8 cellular contexts compared by ENCODE assay signal in genomic region chr16:67719778-67720144, GRCh38. TPM values are rescaled to one million over a fixed set of nuclear protein-coding genes. Genes with fewer than 3 reads are reported as not detected.
DNase-seq lines count a peak whose midpoint lies in the region; ATAC-seq and TF ChIP-seq lines count a peak whose summit lies in the region.

No MANE protein-coding gene starts in this region.

- no peaks in the 10 kb centered on the region for H3K27me3 Mint-ChIP-seq in CD4-positive, CD25-positive, alpha-beta regulatory T cell

- no peaks in the 10 kb centered on the region for H3K36me3 Mint-ChIP-seq in CD4-positive, CD25-positive, alpha-beta regulatory T cell

- no peak for DNase-seq in CD4-positive, CD25-positive, alpha-beta regulatory T cell
- DNase-seq in LoVo (ENCODE audit: low spot score) (peak; percentile 46), activated T-cell treated with anti-CD3 and anti-CD28 coated beads for 4 hours (peak; percentile 4), fibroblast of peridontal ligament (ENCODE audit: extremely low read depth) (peak; percentile 64), upper lobe of right lung (peak; percentile 52)

- peak overlapping the region; percentile 93 for H3K4me3 ChIP-seq in CD4-positive, CD25-positive, alpha-beta regulatory T cell (ENCODE audit: low read depth, low read length)
- H3K4me3 ChIP-seq in muscle layer of colon (ENCODE audit: low read depth in 1 of 2, low read length in 2 of 2) (peak overlapping the region; percentile 75 to 90), upper lobe of right lung (peak overlapping the region; percentile 95)

- peak; percentile 3 to 19 for ATAC-seq in CD4-positive, CD25-positive, alpha-beta regulatory T cell (ENCODE audit: low read depth in 2 of 2)
- ATAC-seq in GM19395 (IDR thresholded peaks at IDR 0.05; ENCODE audit: unreplicated experiment), result peak; percentile 30
- ATAC-seq in upper lobe of right lung, result peak; percentile 59
- ATAC-seq in GM19324 (IDR thresholded peaks at IDR 0.05; ENCODE audit: low FRiP score, unreplicated experiment), result no peak

- no peaks in the 10 kb centered on the region for H3K9me3 ChIP-seq in CD4-positive, CD25-positive, alpha-beta regulatory T cell (ENCODE audit: control insufficient read depth in 2 of 2, low read length in 2 of 2)
- no peaks in the 10 kb centered on the region for H3K9me3 ChIP-seq in muscle layer of colon (ENCODE audit: low read length)
- H3K9me3 ChIP-seq in upper lobe of right lung, result no peaks in the 10 kb centered on the region

- no peaks in the 10 kb centered on the region for H3K9me3 Mint-ChIP-seq in CD4-positive, CD25-positive, alpha-beta regulatory T cell

- H3K4me3 Mint-ChIP-seq in CD4-positive, CD25-positive, alpha-beta regulatory T cell, result peak overlapping the region; percentile 90 to 99 (median 96)

- H3K4me1 ChIP-seq in CD4-positive, CD25-positive, alpha-beta regulatory T cell (ENCODE audit: control insufficient read depth, insufficient read depth, low read length, poor library complexity, severe bottlenecking), result peaks cover 21% of the 10 kb centered on the region
- H3K4me1 ChIP-seq in muscle layer of colon (ENCODE audit: insufficient read depth, low read length), result peaks cover 23% of the 10 kb centered on the region
- peaks cover 13% of the 10 kb centered on the region for H3K4me1 ChIP-seq in upper lobe of right lung

- intact Hi-C loops in upper lobe of right lung (cut with DNase I), result no loop called here

- H3K36me3 ChIP-seq in CD4-positive, CD25-positive, alpha-beta regulatory T cell (ENCODE audit: control insufficient read depth, insufficient read depth, low read length), result peaks cover 5% of the 10 kb centered on the region
- H3K36me3 ChIP-seq in muscle layer of colon (ENCODE audit: insufficient read depth, low read length), result peaks cover 4% of the 10 kb centered on the region
- H3K36me3 ChIP-seq in upper lobe of right lung, result peaks cover 3% of the 10 kb centered on the region

- peaks cover 15 to 51% (median 38%) of the 10 kb centered on the region in 4 donors for H3K4me1 Mint-ChIP-seq in CD4-positive, CD25-positive, alpha-beta regulatory T cell

- H3K27ac Mint-ChIP-seq in CD4-positive, CD25-positive, alpha-beta regulatory T cell, result peak overlapping the region; percentile 95 to 97 (median 97)

- H3K9ac ChIP-seq in muscle layer of colon (ENCODE audit: low read length), result peak overlapping the region; percentile 55

- no peaks in the 10 kb centered on the region for H3K27me3 ChIP-seq in CD4-positive, CD25-positive, alpha-beta regulatory T cell (ENCODE audit: control insufficient read depth, insufficient read depth, low read length)
- no peaks in the 10 kb centered on the region for H3K27me3 ChIP-seq in muscle layer of colon (ENCODE audit: control insufficient read depth in 1 of 2, insufficient read depth in 2 of 2, low read length in 2 of 2)
- H3K27me3 ChIP-seq in upper lobe of right lung, result no peaks in the 10 kb centered on the region

- no peak for TF ChIP-seq CTCF in upper lobe of right lung (IDR thresholded peaks at IDR 0.05)

- peak overlapping the region; percentile 84 for H3K27ac ChIP-seq in CD4-positive, CD25-positive, alpha-beta regulatory T cell (ENCODE audit: insufficient read depth, low read length, poor library complexity, severe bottlenecking)
- H3K27ac ChIP-seq in muscle layer of colon (ENCODE audit: low read depth, low read length) (peak overlapping the region; percentile 87), upper lobe of right lung (peak overlapping the region; percentile 89)

RNA-seq across cellular contexts. Expression of gene GFOD2, which starts 0.6 kb away (rescaled TPM):
- 11.2 TPM for total RNA-seq in CD4-positive, CD25-positive, alpha-beta regulatory T cell
- polyA plus RNA-seq in CD4-positive, CD25-positive, alpha-beta regulatory T cell, result 10 to 100 TPM in 3 of 4 donors, 1 to 10 TPM in 1; 9.0 to 12.1 (median 11.6) TPM
- 18.2 TPM for total RNA-seq in upper lobe of right lung

RNA-seq across cellular contexts. Expression of gene C16orf86, which starts 53.1 kb away (rescaled TPM):
- 3.2 TPM for total RNA-seq in CD4-positive, CD25-positive, alpha-beta regulatory T cell
- polyA plus RNA-seq in CD4-positive, CD25-positive, alpha-beta regulatory T cell, result 1 to 10 TPM; 3.9 to 6.8 (median 6.0) TPM
- 3.8 TPM for total RNA-seq in upper lobe of right lung

RNA-seq across cellular contexts. Expression of gene ENKD1, which starts 53.2 kb away (rescaled TPM):
- total RNA-seq in CD4-positive, CD25-positive, alpha-beta regulatory T cell, result 2.4 TPM
- polyA plus RNA-seq in CD4-positive, CD25-positive, alpha-beta regulatory T cell, result 1 to 10 TPM in 3 of 4 donors, under 1 TPM in 1; 0.65 to 2.9 (median 1.5) TPM
- 14.5 TPM for total RNA-seq in upper lobe of right lung

RNA-seq across cellular contexts. Expression of gene PARD6A, which starts 59.0 kb away (rescaled TPM):
- total RNA-seq in CD4-positive, CD25-positive, alpha-beta regulatory T cell, result 6.2 TPM
- polyA plus RNA-seq in CD4-positive, CD25-positive, alpha-beta regulatory T cell, result 10 to 100 TPM; 14.4 to 19.9 (median 18.2) TPM
- 4.7 TPM for total RNA-seq in upper lobe of right lung

RNA-seq across cellular contexts. Expression of gene ACD, which starts 59.7 kb away (rescaled TPM):
- total RNA-seq in CD4-positive, CD25-positive, alpha-beta regulatory T cell, result 28.7 TPM
- polyA plus RNA-seq in CD4-positive, CD25-positive, alpha-beta regulatory T cell, result 10 to 100 TPM; 29.5 to 36.7 (median 32.5) TPM
- 14.3 TPM for total RNA-seq in upper lobe of right lung

Comparison
In these comparisons a context has a peak if more than half of its experiments do, and no peak if none do; other contexts are left out.
1. DNase-seq: peak in LoVo (single experiment), activated T-cell treated with anti-CD3 and anti-CD28 coated beads for 4 hours (single experiment), fibroblast of peridontal ligament (single experiment) and upper lobe of right lung (single experiment); none in CD4-positive, CD25-positive, alpha-beta regulatory T cell (0 of 3).
2. Peak in every context shown above with its lines, with median percentiles within 50 percentile points of each other: H3K27ac ChIP-seq and H3K4me3 ChIP-seq.